Comparison of ENCODE assay signal across 16 cellular contexts in the genomic region with DNA sequence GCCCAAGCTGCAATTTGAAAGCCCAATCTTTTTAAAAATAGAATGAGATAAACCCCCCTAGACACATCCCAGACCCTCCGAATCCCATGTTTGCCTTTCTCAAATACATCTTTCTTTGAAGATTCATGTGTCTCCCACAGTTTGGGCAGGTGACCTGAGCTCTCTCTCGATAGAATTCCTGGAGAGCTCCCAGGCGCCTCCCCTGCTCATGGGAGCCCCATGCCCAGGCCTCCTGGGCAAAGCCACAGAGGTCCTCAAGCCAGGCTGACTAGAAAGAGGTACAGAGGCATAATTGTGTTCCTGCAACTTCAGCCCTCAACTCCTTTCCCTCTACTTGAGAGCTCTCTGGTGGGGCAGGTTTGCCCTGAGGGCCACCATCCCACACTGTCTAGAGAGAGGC. TPM values are rescaled to one million over a fixed set of nuclear protein-coding genes. Genes with fewer than 3 reads are reported as not detected.
DNase-seq lines count a peak whose midpoint lies in the region; ATAC-seq and TF ChIP-seq lines count a peak whose summit lies in the region.
"Had no signal": no experiment of that assay in that cellular context is flagged by ENCODE, and none has a peak within 500 bp of the region (broad histone marks: within the 10 kb centered on the region; RNA-seq: fewer than 3 reads in every experiment).

No MANE protein-coding gene starts in this region.

- POLR2A ChIA-PET in WTC11 (lab: Charles Lee): no interaction called here

- H3K4me3 ChIP-seq in right atrium auricular region: no peak overlapping the region
- H3K4me3 ChIP-seq: BLaER1 treated with 17β-estradiol and CSF1 and Interleukin-3, amounts not matched to agents 10 nM and 100 nM; HAP-1 had no signal

- H3K27me3 Mint-ChIP-seq in WTC11 (ENCODE audit: low read depth): peaks cover 26% of the 10 kb centered on the region
- H3K27me3 Mint-ChIP-seq in activated T-cell treated with anti-CD3 and anti-CD28 coated beads, Interleukin-2, amount 50 U/mL, for 24 hours: peaks cover 32% of the 10 kb centered on the region

- no peak overlapping the region for H3K4me3 Mint-ChIP-seq in WTC11
- no peak overlapping the region for H3K4me3 Mint-ChIP-seq in stimulated activated effector memory CD8-positive, alpha-beta T cell treated with anti-CD3 and anti-CD28 coated beads, Interleukin-12 subunit alpha, Interleukin-12 subunit beta, amount 100 ng/mL, for 72 hours
- no peak overlapping the region for H3K4me3 Mint-ChIP-seq in activated T-cell treated with anti-CD3 and anti-CD28 coated beads, Interleukin-2, amount 50 U/mL, for 24 hours
- H3K4me3 Mint-ChIP-seq: B cell; CD8-positive, alpha-beta T cell had no signal

- DNase-seq in right atrium auricular region (ENCODE audit: low spot score) (no peak), left ventricle myocardium superior (no peak), NCI-H69 (lab: John Stamatoyannopoulos, UW) (peak; percentile 34), WTC11 (ENCODE audit: low spot score) (no peak), NCI-H1694 (lab: John Stamatoyannopoulos, UW) (no peak)
- no peak for DNase-seq in stimulated activated effector memory CD8-positive, alpha-beta T cell treated with anti-CD3 and anti-CD28 coated beads, Interleukin-12 subunit alpha, Interleukin-12 subunit beta, amount 100 ng/mL, for 72 hours (ENCODE audit: low spot score in 2 of 2)
- no peak for DNase-seq in activated T-cell treated with anti-CD3 and anti-CD28 coated beads, Interleukin-2, amount 50 U/mL, for 24 hours
- DNase-seq: Calu3; CD8-positive, alpha-beta T cell; GF-D8 had no signal

- H3K9me3 Mint-ChIP-seq in WTC11: no peaks in the 10 kb centered on the region
- no peaks in the 10 kb centered on the region for H3K9me3 Mint-ChIP-seq in stimulated activated effector memory CD8-positive, alpha-beta T cell treated with anti-CD3 and anti-CD28 coated beads, Interleukin-12 subunit alpha, Interleukin-12 subunit beta, amount 100 ng/mL, for 72 hours
- no peaks in the 10 kb centered on the region for H3K9me3 Mint-ChIP-seq in activated T-cell treated with anti-CD3 and anti-CD28 coated beads, Interleukin-2, amount 50 U/mL, for 24 hours
- H3K9me3 Mint-ChIP-seq: CD8-positive, alpha-beta T cell had no signal

- intact Hi-C loops in left ventricle myocardium superior (cut with micrococcal nuclease): no loop called here

- no peaks in the 10 kb centered on the region for H3K9me3 ChIP-seq in right atrium auricular region
- H3K9me3 ChIP-seq: BLaER1 treated with 17β-estradiol and CSF1 and Interleukin-3, amounts not matched to agents 10 nM and 100 nM; HAP-1 had no signal

- H3K36me3 Mint-ChIP-seq in WTC11: no peaks in the 10 kb centered on the region
- H3K36me3 Mint-ChIP-seq in stimulated activated effector memory CD8-positive, alpha-beta T cell treated with anti-CD3 and anti-CD28 coated beads, Interleukin-12 subunit alpha, Interleukin-12 subunit beta, amount 100 ng/mL, for 72 hours: no peaks in the 10 kb centered on the region
- no peaks in the 10 kb centered on the region for H3K36me3 Mint-ChIP-seq in activated T-cell treated with anti-CD3 and anti-CD28 coated beads, Interleukin-2, amount 50 U/mL, for 24 hours (ENCODE audit: low read depth)
- H3K36me3 Mint-ChIP-seq: CD8-positive, alpha-beta T cell had no signal

- H3K27ac Mint-ChIP-seq in WTC11: no peak overlapping the region
- H3K27ac Mint-ChIP-seq in stimulated activated effector memory CD8-positive, alpha-beta T cell treated with anti-CD3 and anti-CD28 coated beads, Interleukin-12 subunit alpha, Interleukin-12 subunit beta, amount 100 ng/mL, for 72 hours: no peak overlapping the region
- no peak overlapping the region for H3K27ac Mint-ChIP-seq in activated T-cell treated with anti-CD3 and anti-CD28 coated beads, Interleukin-2, amount 50 U/mL, for 24 hours
- H3K27ac Mint-ChIP-seq: B cell; CD8-positive, alpha-beta T cell had no signal

- TF ChIP-seq CTCF in right atrium auricular region (IDR thresholded peaks at IDR 0.05) (no peak), WTC11 (IDR thresholded peaks at IDR 0.05) (no peak)

- peak overlapping the region; percentile 17 to 51 for H3K27ac ChIP-seq in right atrium auricular region
- H3K27ac ChIP-seq: BLaER1 treated with 17β-estradiol and CSF1 and Interleukin-3, amounts not matched to agents 10 nM and 100 nM had no signal

- peaks cover 0 to 11% of the 10 kb centered on the region in 2 donors for H3K4me1 ChIP-seq in right atrium auricular region
- H3K4me1 ChIP-seq: BLaER1 treated with 17β-estradiol and CSF1 and Interleukin-3, amounts not matched to agents 10 nM and 100 nM; HAP-1 had no signal

- no peaks in the 10 kb centered on the region for H3K27me3 ChIP-seq in right atrium auricular region

- no peaks in the 10 kb centered on the region for H3K36me3 ChIP-seq in right atrium auricular region
- H3K36me3 ChIP-seq: BLaER1 treated with 17β-estradiol and CSF1 and Interleukin-3, amounts not matched to agents 10 nM and 100 nM; HAP-1 had no signal

- no peak for ATAC-seq in left ventricle myocardium superior
- peak; percentile 59 for ATAC-seq in WTC11
- ATAC-seq in stimulated activated effector memory CD8-positive, alpha-beta T cell treated with anti-CD3 and anti-CD28 coated beads, Interleukin-12 subunit alpha, Interleukin-12 subunit beta, amount 100 ng/mL, for 72 hours: peak; percentile 22
- ATAC-seq: CD8-positive, alpha-beta T cell had no signal

- peaks cover 17% of the 10 kb centered on the region for H3K4me1 Mint-ChIP-seq in WTC11
- no peaks in the 10 kb centered on the region for H3K4me1 Mint-ChIP-seq in stimulated activated effector memory CD8-positive, alpha-beta T cell treated with anti-CD3 and anti-CD28 coated beads, Interleukin-12 subunit alpha, Interleukin-12 subunit beta, amount 100 ng/mL, for 72 hours
- H3K4me1 Mint-ChIP-seq in activated T-cell treated with anti-CD3 and anti-CD28 coated beads, Interleukin-2, amount 50 U/mL, for 24 hours (ENCODE audit: low read depth): no peaks in the 10 kb centered on the region
- H3K4me1 Mint-ChIP-seq: B cell had no signal

- CTCF ChIA-PET in WTC11 (lab: Charles Lee): interaction anchor here (0.7 to 1.5 kb wide), 3 partner anchors 13 to 194 kb away, joined by 3 to 4 read pairs (median 3); no protein-coding TSS in a partner anchor

TF ChIP-seq in WTC11, 78 proteins besides CTCF, POLR2A, EP300 and RAD21:
- no peak for TF ChIP-seq TCF7 (CRISPR knock-in tag; IDR thresholded peaks at IDR 0.05; ENCODE audit: low read depth)
- TF ChIP-seq, protein P1, sequence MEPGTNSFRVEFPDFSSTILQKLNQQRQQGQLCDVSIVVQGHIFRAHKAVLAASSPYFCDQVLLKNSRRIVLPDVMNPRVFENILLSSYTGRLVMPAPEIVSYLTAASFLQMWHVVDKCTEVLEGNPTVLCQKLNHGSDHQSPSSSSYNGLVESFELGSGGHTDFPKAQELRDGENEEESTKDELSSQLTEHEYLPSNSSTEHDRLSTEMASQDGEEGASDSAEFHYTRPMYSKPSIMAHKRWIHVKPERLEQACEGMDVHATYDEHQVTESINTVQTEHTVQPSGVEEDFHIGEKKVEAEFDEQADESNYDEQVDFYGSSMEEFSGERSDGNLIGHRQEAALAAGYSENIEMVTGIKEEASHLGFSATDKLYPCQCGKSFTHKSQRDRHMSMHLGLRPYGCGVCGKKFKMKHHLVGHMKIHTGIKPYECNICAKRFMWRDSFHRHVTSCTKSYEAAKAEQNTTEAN (CRISPR knock-in tag; IDR thresholded peaks at IDR 0.05): no peak
- TF ChIP-seq MYBL2 (CRISPR knock-in tag; IDR thresholded peaks at IDR 0.05): no peak
- TF ChIP-seq, protein P2, sequence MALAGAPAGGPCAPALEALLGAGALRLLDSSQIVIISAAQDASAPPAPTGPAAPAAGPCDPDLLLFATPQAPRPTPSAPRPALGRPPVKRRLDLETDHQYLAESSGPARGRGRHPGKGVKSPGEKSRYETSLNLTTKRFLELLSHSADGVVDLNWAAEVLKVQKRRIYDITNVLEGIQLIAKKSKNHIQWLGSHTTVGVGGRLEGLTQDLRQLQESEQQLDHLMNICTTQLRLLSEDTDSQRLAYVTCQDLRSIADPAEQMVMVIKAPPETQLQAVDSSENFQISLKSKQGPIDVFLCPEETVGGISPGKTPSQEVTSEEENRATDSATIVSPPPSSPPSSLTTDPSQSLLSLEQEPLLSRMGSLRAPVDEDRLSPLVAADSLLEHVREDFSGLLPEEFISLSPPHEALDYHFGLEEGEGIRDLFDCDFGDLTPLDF (CRISPR knock-in tag; IDR thresholded peaks at IDR 0.05): no peak

RNA-seq across cellular contexts. Expression of a gene that starts 17.5 kb away (rescaled TPM):
- total RNA-seq in right atrium auricular region (not detected), left ventricle myocardium superior (not detected), WTC11 (2021) (0.14 TPM in 1 of 3 replicates, not detected in the others)
- total RNA-seq: A172; B cell; Calu3; CD8-positive, alpha-beta T cell; H4; HT-29 had no signal
